Comparison of ENCODE assay signal across 14 cellular contexts in the genomic region with DNA sequence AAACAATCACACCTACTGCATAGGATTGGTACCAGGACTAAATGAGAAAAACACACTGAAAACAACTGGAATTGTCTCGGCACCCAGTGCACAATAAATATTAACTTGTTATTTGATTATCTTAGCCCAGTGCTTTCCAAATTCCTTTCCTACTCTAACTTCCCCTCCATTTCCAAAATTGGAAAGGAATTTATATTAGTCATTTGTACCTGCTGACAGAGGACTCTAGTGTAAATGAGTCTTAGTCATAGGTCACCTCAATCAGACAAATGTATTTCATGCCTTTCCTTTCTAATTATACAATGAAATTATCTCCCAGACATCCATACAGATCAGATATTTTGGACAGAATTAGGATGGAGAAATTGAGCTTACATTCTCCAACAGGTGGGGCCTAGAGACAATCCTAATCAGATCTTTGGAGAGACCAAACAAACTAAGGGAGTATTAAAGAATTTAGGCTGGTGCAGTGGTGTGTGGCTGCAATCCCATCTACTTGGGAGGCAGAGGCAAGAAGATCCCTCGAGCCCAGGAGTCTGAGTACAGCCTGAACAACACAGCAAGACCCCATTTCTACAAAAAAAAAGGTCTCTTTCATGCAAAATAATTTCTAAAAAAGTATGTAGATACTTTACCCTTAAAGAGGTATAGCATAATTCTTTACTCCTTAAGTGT. TPM values are rescaled to one million over a fixed set of nuclear protein-coding genes. Genes with fewer than 3 reads are reported as not detected.
DNase-seq lines count a peak whose midpoint lies in the region; ATAC-seq, FAIRE-seq and TF ChIP-seq lines count a peak whose summit lies in the region.
"Had no signal": no experiment of that assay in that cellular context is flagged by ENCODE, and none has a peak within 500 bp of the region (broad histone marks: within the 10 kb centered on the region; RNA-seq: fewer than 3 reads in every experiment).

No MANE protein-coding gene starts in this region.

- no peak for TF ChIP-seq CTCF in A549 (IDR thresholded peaks at IDR 0.05)
- TF ChIP-seq CTCF in Panc1 (IDR thresholded peaks at IDR 0.05) = no peak

- H3K9ac ChIP-seq in mesenchymal stem cell (ENCODE audit: low read length) = no peak overlapping the region

- no peak overlapping the region for H2BK15ac ChIP-seq in mesenchymal stem cell (ENCODE audit: low read depth, poor library complexity, severe bottlenecking)

- H2BK12ac ChIP-seq in mesenchymal stem cell (ENCODE audit: low read length in 2 of 2) = no peak overlapping the region

- H3K18ac ChIP-seq in mesenchymal stem cell (ENCODE audit: low read depth in 1 of 2, low read length in 2 of 2) = no peak overlapping the region

- peaks cover 14% of the 10 kb centered on the region for H3K79me1 ChIP-seq in mesenchymal stem cell (replicated peaks; ENCODE audit: low read length, poor library complexity, severe bottlenecking)

- H3K27ac ChIP-seq in A549 (peak overlapping the region in 1 of 2 experiments; percentile 52; a peak in 2 of 6 replicates), Panc1 (ENCODE audit: low read length) (no peak overlapping the region), mesenchymal stem cell (ENCODE audit: low read length, poor library complexity, severe bottlenecking) (peak overlapping the region; percentile 68)

- H3K4me2 ChIP-seq in A549 = peak overlapping the region; percentile 59
- no peak overlapping the region for H3K4me2 ChIP-seq in mesenchymal stem cell (ENCODE audit: low read length, poor library complexity, severe bottlenecking)

- WGBS in A549 (ENCODE audit: missing lambda C conversion rate) = 29% methylated on average over 2 of the region's 2 CpGs
- no CpG with 5 or more reads among the region's 2 CpGs for WGBS in mesenchymal stem cell

- no peak overlapping the region for H2AK5ac ChIP-seq in mesenchymal stem cell (ENCODE audit: low read length, severe bottlenecking)

- peak in 1 of 2 experiments; percentile 39; a peak in 1 of 6 replicates for ATAC-seq in A549
- ATAC-seq in Panc1 = peak; percentile 48; the same call in 1 of the 2 replicates
- peak; percentile 87 for ATAC-seq in esophagus mucosa
- no peak for ATAC-seq in GM19023 (IDR thresholded peaks at IDR 0.05; ENCODE audit: unreplicated experiment)
- ATAC-seq in GM21381 (IDR thresholded peaks at IDR 0.05; ENCODE audit: unreplicated experiment) = no peak
- ATAC-seq in GM21360 (IDR thresholded peaks at IDR 0.05; ENCODE audit: unreplicated experiment) = no peak
- ATAC-seq: activated T-cell treated with anti-CD3 and anti-CD28 coated beads, Interleukin-2, amount 50 U/mL, for 4 hours had no signal

- H3K14ac ChIP-seq in mesenchymal stem cell (ENCODE audit: low read length in 2 of 2) = no peak overlapping the region

- in situ Hi-C loops in Panc1 (cut with HindIII; ENCODE audit: low pct_unique_long_range_greater_than_20kb, low sequenced_read_pairs) = no loop called here

- FAIRE-seq in A549 (lab: Jason Lieb, UNC) = no peak
- FAIRE-seq: small intestine had no signal

- no peak for TF ChIP-seq RAD21 in A549 (conservative IDR thresholded peaks at IDR 0.05 in 1 of 2, IDR thresholded peaks at IDR 0.05 in 1 of 2)

- BruUV-seq in Panc1 (replicated peaks; lab: Mats Ljungman, UMichigan) = no TSS peak

- TF ChIP-seq POLR2A in A549 (IDR thresholded peaks at IDR 0.05; ENCODE audit: low read length) = no peak

- H3K36me3 ChIP-seq in Panc1 (ENCODE audit: control insufficient read depth, insufficient read depth, low read length) (no peaks in the 10 kb centered on the region), mesenchymal stem cell (ENCODE audit: control insufficient read depth in 1 of 2, insufficient read depth in 2 of 2, low read depth in 1 of 2, low read length in 2 of 2) (no peaks in the 10 kb centered on the region)

- H3K27me3 ChIP-seq in Panc1 (ENCODE audit: control insufficient read depth, insufficient read depth, low read length) (no peaks in the 10 kb centered on the region), mesenchymal stem cell (ENCODE audit: control insufficient read depth in 1 of 2, insufficient read depth in 1 of 2, low read length in 2 of 2) (no peaks in the 10 kb centered on the region)

- H3K9me3 ChIP-seq in A549 (no peaks in the 10 kb centered on the region), Panc1 (ENCODE audit: control insufficient read depth, insufficient read depth, low read depth, low read length) (no peaks in the 10 kb centered on the region), mesenchymal stem cell (ENCODE audit: control insufficient read depth, low read length) (no peaks in the 10 kb centered on the region)

- CTCF ChIA-PET in A549 (lab: Yijun Ruan, JAX) (no interaction called here), Panc1 (lab: Charles Lee) (no interaction called here)

- TF ChIP-seq EP300 in A549 (IDR thresholded peaks at IDR 0.05) = no peak

- H3K4me3 ChIP-seq in A549 (no peak overlapping the region), Panc1 (ENCODE audit: low read depth in 2 of 2, low read length in 2 of 2) (no peak overlapping the region), mesenchymal stem cell (ENCODE audit: insufficient read depth in 1 of 2, low read depth in 1 of 2, low read length in 2 of 2) (no peak overlapping the region)

- DNase-seq in A549 (ENCODE audit: low read depth in 1 of 2, low spot score in 1 of 2) (no peak), Panc1 (ENCODE audit: low read depth, low spot score) (peak; percentile 48), mesenchymal stem cell (no peak), NCI-H526 (lab: John Stamatoyannopoulos, UW) (no peak)
- DNase-seq: activated T-cell treated with anti-CD3 and anti-CD28 coated beads, Interleukin-2, amount 50 U/mL, for 4 hours; EL; NCI-H2227 treated with DMSO at 0.1 percent for 48 hours; SIG-M5; small intestine had no signal

- no peak overlapping the region for H3K23ac ChIP-seq in mesenchymal stem cell (ENCODE audit: low read length in 2 of 2)

- H4K8ac ChIP-seq in mesenchymal stem cell (ENCODE audit: low read length) = no peak overlapping the region

- H3K4ac ChIP-seq in mesenchymal stem cell (ENCODE audit: low read depth in 1 of 2, low read length in 2 of 2) = no peak overlapping the region

- H3K4me1 ChIP-seq in A549 (peaks cover 36% of the 10 kb centered on the region), Panc1 (ENCODE audit: control insufficient read depth, insufficient read depth, low read length) (peaks cover 10% of the 10 kb centered on the region; the same call in 1 of the 2 replicates), mesenchymal stem cell (ENCODE audit: control insufficient read depth, insufficient read depth, low read depth, low read length) (peaks cover 4% of the 10 kb centered on the region)

- no peak overlapping the region for H2BK5ac ChIP-seq in mesenchymal stem cell (ENCODE audit: low read depth, low read length, poor library complexity, severe bottlenecking)

- POLR2A ChIA-PET in A549 (lab: Yijun Ruan, JAX) (interaction anchor here (2.5 kb wide), 1 partner anchor 10 kb away, joined by 15 read pairs; the partner anchor contains the start of gene SH3D19), Panc1 (lab: Charles Lee) (no interaction called here)

- no peak overlapping the region for H2BK120ac ChIP-seq in mesenchymal stem cell (ENCODE audit: low read depth, low read length)

- intact Hi-C loops in Panc1 (cut with micrococcal nuclease; ENCODE audit: unreplicated experiment) = no loop called here

- no peak overlapping the region for H2AFZ ChIP-seq in mesenchymal stem cell (ENCODE audit: low read depth, low read length)

- H4K91ac ChIP-seq in mesenchymal stem cell (ENCODE audit: low read length) = no peak overlapping the region

TF ChIP-seq in A549, 52 proteins besides CTCF, POLR2A, EP300 and RAD21 (continues in another document):
- no peak for TF ChIP-seq BHLHE40 (IDR thresholded peaks at IDR 0.05; ENCODE audit: low read depth, low read length)
- TF ChIP-seq NR3C1 (IDR thresholded peaks at IDR 0.05) = no peak
- TF ChIP-seq EHF (CRISPR knock-in tag; IDR thresholded peaks at IDR 0.05) = no peak
- no peak for TF ChIP-seq MAX (IDR thresholded peaks at IDR 0.05)
- TF ChIP-seq FOSL2 (IDR thresholded peaks at IDR 0.05) = no peak
- no peak; the same call in 1 of the 2 replicates for TF ChIP-seq FOSL2 (CRISPR knock-in tag; IDR thresholded peaks at IDR 0.05)
- no peak for TF ChIP-seq CBX2 (IDR thresholded peaks at IDR 0.05; ENCODE audit: borderline replicate concordance, low read depth)
- no peak for TF ChIP-seq TP53 (CRISPR knock-in tag; IDR thresholded peaks at IDR 0.05)
- no peak for TF ChIP-seq RNF2 (IDR thresholded peaks at IDR 0.05; ENCODE audit: borderline replicate concordance, low read depth)
- TF ChIP-seq RCOR1 (IDR thresholded peaks at IDR 0.05; ENCODE audit: low read depth, low read length) = no peak
- no peak for TF ChIP-seq PHF8 (IDR thresholded peaks at IDR 0.05; ENCODE audit: borderline replicate concordance, low read depth)

RNA-seq across cellular contexts. Expression of gene SH3D19, which starts 10.1 kb away (rescaled TPM):
- polyA plus RNA-seq in A549 (2011; rRNA removed) = 22.9 and 23.1 TPM in 2 replicates
- polyA plus RNA-seq in A549 (2012; cell fraction: cytosol; rRNA removed) = 4.0 and 5.2 TPM in 2 replicates
- polyA plus RNA-seq in A549 (2012; cell fraction: nucleus; rRNA removed) = 2.5 and 4.4 TPM in 2 replicates
- 14.0 to 16.2 TPM (median 15.3 TPM) in 3 replicates for polyA plus RNA-seq in A549 (2017; fragmentation: RNase III; extraction: RNeasy Plus Mini Kit Qiagen cat#74134 plus additional on column Dnase treatment)
- polyA minus RNA-seq in A549 (2011; rRNA and poly(A)+ RNA removed) = 14.6 and 21.0 TPM in 2 replicates
- 19.8 TPM for total RNA-seq in Panc1 (2021; ENCODE audit: unreplicated experiment)
- polyA plus RNA-seq in Panc1 (2012; ENCODE audit: insufficient read length) = 8.8 TPM
- total RNA-seq in esophagus mucosa = 31.6 TPM
- 21.3 TPM for polyA plus RNA-seq in mesenchymal stem cell (2013, experiment 1 of 2)
- polyA plus RNA-seq in mesenchymal stem cell (2013, experiment 2 of 2) = 21.8 TPM

RNA-seq across cellular contexts. Expression of gene PRSS48, which starts 38.4 kb away (rescaled TPM):
- polyA plus RNA-seq in A549 (2011; rRNA removed) = not detected in 2 replicates
- polyA plus RNA-seq in A549 (2012; cell fraction: cytosol; rRNA removed) = not detected in 2 replicates
- polyA plus RNA-seq in A549 (2012; cell fraction: nucleus; rRNA removed) = not detected in 2 replicates
- not detected in 3 replicates for polyA plus RNA-seq in A549 (2017; fragmentation: RNase III; extraction: RNeasy Plus Mini Kit Qiagen cat#74134 plus additional on column Dnase treatment)
- polyA minus RNA-seq in A549 (2011; rRNA and poly(A)+ RNA removed) = not detected in 2 replicates
- not detected for total RNA-seq in Panc1 (2021; ENCODE audit: unreplicated experiment)
- polyA plus RNA-seq in Panc1 (2012; ENCODE audit: insufficient read length) = not detected
- not detected for total RNA-seq in esophagus mucosa
- not detected for polyA plus RNA-seq in mesenchymal stem cell (2013, experiment 1 of 2)
- not detected for polyA plus RNA-seq in mesenchymal stem cell (2013, experiment 2 of 2)
- total RNA-seq: activated T-cell treated with anti-CD3 and anti-CD28 coated beads, Interleukin-2, amount 50 U/mL, for 4 hours had no signal
- polyA plus RNA-seq: AG04450, small intestine had no signal

Comparison
In these comparisons a context has a peak if more than half of its experiments do, and no peak if none do; other contexts are left out.
1. ATAC-seq: peak in Panc1 (single experiment) and esophagus mucosa (single experiment); none in GM19023 (single experiment), GM21381 (single experiment) and GM21360 (single experiment).